ENCODE assay signal across 1 cellular context in the genomic region with DNA sequence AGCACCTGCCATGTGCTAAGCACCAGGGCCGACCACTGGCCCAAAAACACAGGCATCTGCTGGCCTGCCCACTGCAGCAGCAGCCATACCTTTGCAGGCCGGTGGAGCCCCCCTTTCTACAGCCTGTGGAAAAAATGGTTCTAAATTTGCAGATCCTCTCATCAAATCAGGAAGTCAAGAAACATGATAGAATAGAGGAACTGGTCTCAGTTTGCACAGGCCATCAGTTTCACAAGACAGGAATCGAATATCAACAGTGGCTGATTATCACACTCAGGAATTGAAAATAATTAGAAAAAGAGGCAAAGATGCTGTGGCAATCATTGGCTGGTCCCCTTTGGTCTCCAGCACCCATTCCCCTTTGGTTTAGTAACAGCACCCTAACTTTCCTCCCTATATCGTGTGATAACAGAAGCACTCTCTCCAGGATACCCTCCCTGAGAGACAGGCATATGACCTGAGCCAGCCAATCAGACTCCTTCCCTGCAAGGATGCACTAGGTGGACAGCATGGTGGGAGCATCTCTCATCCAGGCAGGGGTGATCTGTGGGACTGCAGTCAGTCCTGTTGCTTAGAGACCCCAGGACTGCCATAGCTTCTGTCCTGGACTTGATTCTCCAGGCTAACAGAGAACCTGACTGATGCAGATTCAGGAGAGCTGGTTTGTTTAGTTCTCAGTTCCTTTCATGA.
TF ChIP-seq lines count a peak whose summit lies in the region.

No MANE protein-coding gene starts in this region.

TF ChIP-seq in SK-N-SH treated with all-trans-retinoic acid at 6 μM for 48 hours, 23 proteins besides CTCF, POLR2A, EP300 and RAD21 (continued from another document):
- no peak for TF ChIP-seq TCF4 (CRISPR knock-in tag; IDR thresholded peaks at IDR 0.05; ENCODE audit: borderline replicate concordance)
- TF ChIP-seq ARNTL (CRISPR knock-in tag; IDR thresholded peaks at IDR 0.05; ENCODE audit: borderline replicate concordance, low read depth) = no peak
- no peak for TF ChIP-seq ZFP3 (CRISPR knock-in tag; IDR thresholded peaks at IDR 0.05)
- TF ChIP-seq GLIS3 (CRISPR knock-in tag; IDR thresholded peaks at IDR 0.05) = no peak
- no peak for TF ChIP-seq RARB (CRISPR knock-in tag; IDR thresholded peaks at IDR 0.05)
- TF ChIP-seq BACH2 (CRISPR knock-in tag; IDR thresholded peaks at IDR 0.05; ENCODE audit: borderline replicate concordance) = no peak
- no peak for TF ChIP-seq ZFP30 (CRISPR knock-in tag; IDR thresholded peaks at IDR 0.05)
- TF ChIP-seq TSHZ2 (CRISPR knock-in tag; IDR thresholded peaks at IDR 0.05) = no peak
- no peak for TF ChIP-seq PATZ1 (CRISPR knock-in tag; IDR thresholded peaks at IDR 0.05; ENCODE audit: borderline replicate concordance)
- TF ChIP-seq ESRRG (CRISPR knock-in tag; IDR thresholded peaks at IDR 0.05) = no peak
